Comparison of ENCODE assay signal across 2 cellular contexts in genomic region chr1:201049248-201049831, GRCh38.
TF ChIP-seq lines count a peak whose summit lies in the region.

No MANE protein-coding gene starts in this region.

TF ChIP-seq in SK-N-SH, 30 proteins besides CTCF, POLR2A, EP300 and RAD21 (continued from another document):
- TF ChIP-seq USF1 (IDR thresholded peaks at IDR 0.05; ENCODE audit: borderline replicate concordance, low read depth) (no peak), RCOR1 (IDR thresholded peaks at IDR 0.05; ENCODE audit: low read length) (no peak), TEAD4 (IDR thresholded peaks at IDR 0.05; ENCODE audit: borderline replicate concordance, insufficient read depth) (no peak), MEF2A (IDR thresholded peaks at IDR 0.05; ENCODE audit: borderline replicate concordance, low read depth) (no peak), CHD2 (IDR thresholded peaks at IDR 0.05; ENCODE audit: low read length, partially characterized antibody) (no peak), MXI1 (IDR thresholded peaks at IDR 0.05; ENCODE audit: low read depth, low read length) (no peak), REST (IDR thresholded peaks at IDR 0.05; ENCODE audit: low read depth, low read length) (no peak), RXRA (IDR thresholded peaks at IDR 0.05; ENCODE audit: borderline replicate concordance, low read depth) (no peak), IRF3 (IDR thresholded peaks at IDR 0.05; ENCODE audit: low read depth, low read length) (no peak), FOSL2 (IDR thresholded peaks at IDR 0.05; ENCODE audit: borderline replicate concordance, low read depth) (no peak), SMC3 (IDR thresholded peaks at IDR 0.05; ENCODE audit: low read depth, low read length) (no peak), NFIC (IDR thresholded peaks at IDR 0.05; ENCODE audit: borderline replicate concordance) (no peak), POLR2AphosphoS5 (IDR thresholded peaks at IDR 0.05; ENCODE audit: low read depth, low read length) (no peak), TCF12 (IDR thresholded peaks at IDR 0.05) (no peak), RFX5 (IDR thresholded peaks at IDR 0.05; ENCODE audit: low read length) (no peak), USF2 (IDR thresholded peaks at IDR 0.05; ENCODE audit: borderline replicate concordance, low read depth, low read length) (no peak), EZH2phosphoT487 (IDR thresholded peaks at IDR 0.05; ENCODE audit: borderline replicate concordance, low read depth) (no peak), JUND (IDR thresholded peaks at IDR 0.05) (no peak)

TF ChIP-seq in K562, 482 proteins besides CTCF, POLR2A, EP300 and RAD21 (continued from another document):
- no peak for TF ChIP-seq ZFP91 (CRISPR knock-in tag; IDR thresholded peaks at IDR 0.05)
- TF ChIP-seq ZFP36 (IDR thresholded peaks at IDR 0.05; ENCODE audit: low read depth, low read length, partially characterized antibody) = no peak
- TF ChIP-seq ZNF398 (CRISPR knock-in tag; IDR thresholded peaks at IDR 0.05) = no peak
